Comparison of ENCODE assay signal across 12 cellular contexts in the genomic region with DNA sequence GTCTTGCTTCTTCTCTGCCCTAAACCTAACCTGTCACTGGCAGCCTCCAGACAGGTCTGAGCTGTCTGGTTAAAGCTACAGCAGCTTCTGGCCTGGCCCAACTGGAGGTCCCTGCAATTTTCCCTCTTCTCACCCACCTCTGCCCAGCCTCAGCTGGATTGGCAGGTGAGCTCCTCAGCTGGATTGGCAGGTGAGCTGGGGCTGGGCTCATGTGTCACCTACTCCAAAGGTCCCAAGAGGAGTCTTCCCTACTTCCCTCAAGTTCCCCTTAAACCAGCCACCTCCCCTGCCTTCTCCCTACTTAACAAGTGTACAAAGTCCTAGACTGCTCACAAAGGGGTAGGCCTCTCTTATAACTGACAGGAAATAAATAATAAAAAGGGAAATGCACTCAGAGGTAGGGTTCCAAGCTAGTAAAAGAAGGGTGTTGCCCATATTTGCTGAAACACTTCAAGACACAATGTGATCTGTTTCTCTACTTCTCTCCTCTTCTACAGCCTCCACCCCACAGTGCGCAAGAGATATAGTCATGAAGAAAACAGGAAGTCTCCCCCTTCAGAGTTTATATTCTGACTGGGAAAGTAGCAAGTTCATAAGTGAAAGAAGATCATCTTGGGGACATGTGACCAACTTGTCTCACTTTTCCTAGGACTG. TPM values are rescaled to one million over a fixed set of nuclear protein-coding genes. Genes with fewer than 3 reads are reported as not detected.
DNase-seq lines count a peak whose midpoint lies in the region; ATAC-seq and TF ChIP-seq lines count a peak whose summit lies in the region.
"Had no signal": no experiment of that assay in that cellular context is flagged by ENCODE, and none has a peak within 500 bp of the region (broad histone marks: within the 10 kb centered on the region; RNA-seq: fewer than 3 reads in every experiment).

A gene with protein sequence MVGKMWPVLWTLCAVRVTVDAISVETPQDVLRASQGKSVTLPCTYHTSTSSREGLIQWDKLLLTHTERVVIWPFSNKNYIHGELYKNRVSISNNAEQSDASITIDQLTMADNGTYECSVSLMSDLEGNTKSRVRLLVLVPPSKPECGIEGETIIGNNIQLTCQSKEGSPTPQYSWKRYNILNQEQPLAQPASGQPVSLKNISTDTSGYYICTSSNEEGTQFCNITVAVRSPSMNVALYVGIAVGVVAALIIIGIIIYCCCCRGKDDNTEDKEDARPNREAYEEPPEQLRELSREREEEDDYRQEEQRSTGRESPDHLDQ (minus strand): TSS at position 89 of the 654 bp plus-strand sequence. CDS start 90 bp downstream, outside the sequence.

- no peaks in the 10 kb centered on the region for H3K9me3 Mint-ChIP-seq in CD8-positive, alpha-beta memory T cell

- peak within 1 kb of the TSS; percentile 54 for H3K4me3 ChIP-seq in CD8-positive, alpha-beta memory T cell (ENCODE audit: low read length)
- peak within 1 kb of the TSS in 3 of 4 donors; percentile 23 to 55 (median 53) for H3K4me3 ChIP-seq in Peyer's patch
- H3K4me3 ChIP-seq: stomach had no signal

- H3K9me3 ChIP-seq in CD8-positive, alpha-beta memory T cell (ENCODE audit: low read length) = no peaks in the 10 kb centered on the region
- no peaks in the 10 kb centered on the region for H3K9me3 ChIP-seq in Peyer's patch
- H3K9me3 ChIP-seq: neutrophil, stomach had no signal

- peak within 1 kb of the TSS; percentile 13 to 85 (median 74) for H3K4me3 Mint-ChIP-seq in CD8-positive, alpha-beta memory T cell

- POLR2A ChIA-PET in CD8-positive, alpha-beta memory T cell (lab: Charles Lee) = interaction anchor here (0.7 to 0.9 kb wide), 2 partner anchors 14 to 180 kb away, joined by 3 read pairs; no protein-coding TSS in a partner anchor

- H3K27me3 Mint-ChIP-seq in CD8-positive, alpha-beta memory T cell = peaks cover 0 to 3% of the 10 kb centered on the region in 2 donors

- H3K27ac ChIP-seq in CD8-positive, alpha-beta memory T cell (ENCODE audit: low read depth, low read length) = peak within 1 kb of the TSS; percentile 28
- H3K27ac ChIP-seq in Peyer's patch = peak within 1 kb of the TSS; percentile 63 to 95 (median 90)
- H3K27ac ChIP-seq in substantia nigra (ENCODE audit: low read depth, low read length, poor library complexity, severe bottlenecking) = no peak within 1 kb of the TSS
- H3K27ac ChIP-seq: neutrophil had no signal

- H3K4me1 ChIP-seq in CD8-positive, alpha-beta memory T cell (ENCODE audit: insufficient read depth, low read length) = peaks cover 47% of the 10 kb centered on the region
- H3K4me1 ChIP-seq in Peyer's patch = peaks cover 0 to 18% (median 3%) of the 10 kb centered on the region in 4 donors
- H3K4me1 ChIP-seq: stomach had no signal

- intact Hi-C loops in left colon (cut with DNase I, micrococcal nuclease) (no loop called here), posterior cingulate gyrus (cut with DNase I) (no loop called here)

- H3K27me3 ChIP-seq in CD8-positive, alpha-beta memory T cell (ENCODE audit: insufficient read depth, low read length, poor library complexity, severe bottlenecking) = no peaks in the 10 kb centered on the region
- no peaks in the 10 kb centered on the region for H3K27me3 ChIP-seq in Peyer's patch
- H3K27me3 ChIP-seq: neutrophil, stomach had no signal

- H3K27ac Mint-ChIP-seq in CD8-positive, alpha-beta memory T cell = peak within 1 kb of the TSS; percentile 58 to 97 (median 94)

- CTCF ChIA-PET in CD8-positive, alpha-beta memory T cell (lab: Charles Lee) = interaction anchor here (0.7 to 1.8 kb wide), 4 partner anchors 24 to 130 kb away, joined by 3 to 5 read pairs (median 5); a partner anchor contains a TSS

- peaks cover 28 to 49% (median 29%) of the 10 kb centered on the region in 3 donors for H3K4me1 Mint-ChIP-seq in CD8-positive, alpha-beta memory T cell

- peaks cover 0 to 8% (median 5%) of the 10 kb centered on the region in 3 donors for H3K36me3 Mint-ChIP-seq in CD8-positive, alpha-beta memory T cell

- ATAC-seq in HG02610 (IDR thresholded peaks at IDR 0.05; ENCODE audit: unreplicated experiment) (peak; percentile 83), left colon (peak; percentile 85)
- ATAC-seq: HCT116 had no signal

- peak; percentile 95 to 98 for TF ChIP-seq POLR2A in Peyer's patch (IDR thresholded peaks at IDR 0.05)

- TF ChIP-seq CTCF in Peyer's patch (IDR thresholded peaks at IDR 0.05) = no peak

- H3K36me3 ChIP-seq in CD8-positive, alpha-beta memory T cell (ENCODE audit: insufficient read depth, low read length) = no peaks in the 10 kb centered on the region
- no peaks in the 10 kb centered on the region for H3K36me3 ChIP-seq in Peyer's patch
- H3K36me3 ChIP-seq: neutrophil, stomach had no signal

- peak in 2 of 5 donors; percentile 52 to 72 for DNase-seq in CD8-positive, alpha-beta memory T cell
- peak; percentile 48 to 89 (median 85) for DNase-seq in Peyer's patch
- DNase-seq in left colon = peak; percentile 79 to 94
- no peak for DNase-seq in substantia nigra (lab: John Stamatoyannopoulos, UW)
- DNase-seq in posterior cingulate gyrus = no peak
- DNase-seq in cerebellar nuclear complex (lab: John Stamatoyannopoulos, UW) = no peak
- no peak for DNase-seq in NCI-H146 treated with DMSO at 0.1 percent for 48 hours (lab: John Stamatoyannopoulos, UW; ENCODE audit: unreplicated experiment)
- DNase-seq: stomach had no signal

RNA-seq across cellular contexts. Expression of the gene that starts here (rescaled TPM):
- under 1 TPM; 0.66 to 0.97 TPM for total RNA-seq in CD8-positive, alpha-beta memory T cell
- 19.7 TPM for polyA plus RNA-seq in CD8-positive, alpha-beta memory T cell
- total RNA-seq in Peyer's patch = 100 to 1,000 TPM in 3 of 4 donors, 10 to 100 TPM in 1; 15.7 to 397 (median 317) TPM
- total RNA-seq in left colon = 100 to 1,000 TPM; 584 to 629 TPM
- total RNA-seq: NCI-H460 had no signal

Comparison
In these comparisons a context has a peak if more than half of its experiments do, and no peak if none do; other contexts are left out.
1. RNA of the gene that starts here (total RNA-seq): 584 to 629 TPM in left colon and 15.7 to 397 TPM in Peyer's patch; 0.66 to 0.97 TPM in CD8-positive, alpha-beta memory T cell; every median in the first group is over 4 times any median in the second.
2. DNase-seq: peak in Peyer's patch (3 of 3) and left colon (2 of 2); none in substantia nigra (0 of 49), posterior cingulate gyrus (0 of 10), cerebellar nuclear complex (0 of 2) and NCI-H146 treated with DMSO at 0.1 percent for 48 hours (single experiment).